21 cellular contexts compared by ENCODE assay signal in the genomic region with DNA sequence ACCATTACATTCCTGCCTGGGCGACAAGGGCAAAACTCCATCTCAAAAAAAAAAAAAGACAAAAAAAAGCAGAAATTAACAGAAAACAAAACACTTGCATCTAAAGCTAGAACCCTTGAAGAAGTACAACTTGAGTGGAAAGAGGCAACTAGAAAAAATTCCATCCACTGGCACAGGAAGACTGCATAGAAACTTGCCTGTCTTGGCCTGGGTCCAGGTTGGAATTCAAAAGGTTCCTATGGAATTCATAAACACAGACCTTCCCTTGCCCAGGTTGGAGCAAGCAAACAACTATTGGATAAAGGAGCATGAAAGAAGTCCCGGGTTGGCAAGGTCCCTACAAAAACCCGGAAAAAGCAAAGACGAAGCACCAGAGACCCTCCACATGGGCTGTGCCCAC.
"Had no signal": no experiment of that assay in that cellular context is flagged by ENCODE, and none has a peak within 500 bp of the region (broad histone marks: within the 10 kb centered on the region; RNA-seq: fewer than 3 reads in every experiment).

No MANE protein-coding gene starts in this region.

- H3K9me3 ChIP-seq: SJSA1 had no signal

- H3K27me3 ChIP-seq: SJSA1 had no signal

- DNase-seq: IMR-90, Kasumi-1, MV-4-11, NCI-H1048, NCI-H1105, NCI-H1417, NCI-H1436 treated with DMSO at 0.1 percent for 48 hours, NCI-H1694, NCI-H187 treated with DMSO at 0.1 percent for 48 hours, NCI-H2029 treated with DMSO at 0.1 percent for 48 hours, NCI-H2227 treated with DMSO at 0.1 percent for 48 hours, NCI-H524, NCI-H526 treated with DMSO at 0.1 percent for 48 hours, NCI-H774, Right ventricle myocardium superior, RPMI8226, SIG-M5 had no signal

- H3K4me2 ChIP-seq: KMS-11 had no signal

- H3K27ac ChIP-seq: KMS-11, SJSA1 had no signal

- H3K4me3 ChIP-seq: SJSA1, SK-N-MC had no signal

- H3K9ac ChIP-seq: KMS-11 had no signal

- H3K4me1 ChIP-seq: SJSA1 had no signal

- ATAC-seq: HepG2 had no signal
